15 cellular contexts compared by ENCODE assay signal in genomic region chr6:135113855-135114254, GRCh38.
"Had no signal": no experiment of that assay in that cellular context is flagged by ENCODE, and none has a peak within 500 bp of the region (broad histone marks: within the 10 kb centered on the region; RNA-seq: fewer than 3 reads in every experiment).

No MANE protein-coding gene starts in this region.

- H3K4me3 Mint-ChIP-seq: brain; central memory CD8-positive, alpha-beta T cell had no signal

- DNase-seq: amniotic stem cell; cortex of kidney; effector memory CD4-positive, alpha-beta T cell; gastrocnemius medialis; islet precursor cell; mammary epithelial cell; naive thymus-derived CD4-positive, alpha-beta T cell; nucleus accumbens; right cardiac atrium; small intestine; trophoblast cell had no signal

- H3K27ac ChIP-seq: gastrocnemius medialis had no signal

- H3K9me3 ChIP-seq: gastrocnemius medialis had no signal

- H3K36me3 ChIP-seq: gastrocnemius medialis had no signal

- ATAC-seq: gastrocnemius medialis; left lobe of liver; naive thymus-derived CD4-positive, alpha-beta T cell; right cardiac atrium had no signal

- H3K36me3 Mint-ChIP-seq: brain had no signal

- H3K4me1 ChIP-seq: gastrocnemius medialis had no signal

- H3K9me3 Mint-ChIP-seq: central memory CD8-positive, alpha-beta T cell had no signal

- H3K4me1 Mint-ChIP-seq: brain had no signal

- H3K27me3 ChIP-seq: gastrocnemius medialis had no signal

- H3K27ac Mint-ChIP-seq: brain, progenitor cell of endocrine pancreas had no signal

- H3K4me3 ChIP-seq: gastrocnemius medialis had no signal
